Comparison of ENCODE assay signal across 16 cellular contexts in the genomic region with DNA sequence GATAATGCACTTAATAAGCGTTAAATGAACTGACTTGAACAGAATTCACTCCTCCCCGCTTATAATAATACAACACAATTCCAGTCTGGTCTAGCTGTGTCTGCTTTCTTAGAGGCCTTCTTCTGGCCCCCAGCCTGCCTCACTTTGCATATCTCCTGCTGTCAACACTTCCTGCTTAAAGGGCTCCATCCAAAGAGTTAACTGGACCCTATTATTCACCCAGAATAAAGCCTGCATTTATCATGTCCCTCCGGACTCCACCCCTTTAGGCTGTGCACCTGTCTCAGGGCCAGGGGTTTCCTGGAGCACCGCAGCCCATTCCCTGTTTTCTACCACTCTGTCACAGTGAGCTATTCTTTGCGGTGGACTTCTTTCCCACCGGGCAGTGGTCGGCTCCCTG.
"Had no signal": no experiment of that assay in that cellular context is flagged by ENCODE, and none has a peak within 500 bp of the region (broad histone marks: within the 10 kb centered on the region; RNA-seq: fewer than 3 reads in every experiment).

No MANE protein-coding gene starts in this region.

- H3K9me3 Mint-ChIP-seq: activated CD4-positive, alpha-beta T cell treated with anti-CD3 and anti-CD28 coated beads, Interleukin-2, amount 10 ng/mL, durations not matched to agents 24 days and 14 days; activated naive CD4-positive, alpha-beta T cell treated with anti-CD3 and anti-CD28 coated beads, Interleukin-2, amount 50 U/mL, for 72 hours; activated T-cell treated with anti-CD3 and anti-CD28 coated beads, Interleukin-2, amount 50 U/mL, for 72 hours; mesothelial cell of epicardium had no signal

- H3K4me3 Mint-ChIP-seq: activated CD4-positive, alpha-beta T cell treated with anti-CD3 and anti-CD28 coated beads, Interleukin-2, amount 10 ng/mL, durations not matched to agents 24 days and 14 days; activated T-cell treated with anti-CD3 and anti-CD28 coated beads, Interleukin-2, amount 50 U/mL, for 72 hours; mesothelial cell of epicardium; T-helper 17 cell had no signal

- H3K36me3 Mint-ChIP-seq: activated naive CD4-positive, alpha-beta T cell treated with anti-CD3 and anti-CD28 coated beads, Interleukin-2, amount 50 U/mL, for 72 hours; mesothelial cell of epicardium had no signal

- DNase-seq: activated CD4-positive, alpha-beta T cell treated with anti-CD3 and anti-CD28 coated beads, Interleukin-2, amount 10 ng/mL, durations not matched to agents 24 days and 14 days; activated CD8-positive, alpha-beta memory T cell treated with anti-CD3 and anti-CD28 coated beads, Interleukin-2, amount 50 U/mL, for 48 hours; activated gamma-delta T cell; activated T-cell treated with anti-CD3 and anti-CD28 coated beads, Interleukin-2, amount 50 U/mL, for 72 hours; central memory CD4-positive, alpha-beta T cell; cortex of kidney; effector CD8-positive, alpha-beta T cell; foreskin keratinocyte; heart right ventricle; left colon; pancreas; sigmoid colon; spleen; T-helper 17 cell had no signal

- ATAC-seq: activated naive CD4-positive, alpha-beta T cell treated with anti-CD3 and anti-CD28 coated beads, Interleukin-2, amount 50 U/mL, for 72 hours; activated T-cell treated with anti-CD3 and anti-CD28 coated beads, Interleukin-2, amount 50 U/mL, for 72 hours; foreskin keratinocyte; left colon; T-helper 17 cell had no signal

- H3K27ac Mint-ChIP-seq: activated CD4-positive, alpha-beta T cell treated with anti-CD3 and anti-CD28 coated beads, Interleukin-2, amount 10 ng/mL, durations not matched to agents 24 days and 14 days; activated naive CD4-positive, alpha-beta T cell treated with anti-CD3 and anti-CD28 coated beads, Interleukin-2, amount 50 U/mL, for 72 hours; activated T-cell treated with anti-CD3 and anti-CD28 coated beads, Interleukin-2, amount 50 U/mL, for 72 hours; mesothelial cell of epicardium; T-helper 17 cell had no signal
